In the genomic region with DNA sequence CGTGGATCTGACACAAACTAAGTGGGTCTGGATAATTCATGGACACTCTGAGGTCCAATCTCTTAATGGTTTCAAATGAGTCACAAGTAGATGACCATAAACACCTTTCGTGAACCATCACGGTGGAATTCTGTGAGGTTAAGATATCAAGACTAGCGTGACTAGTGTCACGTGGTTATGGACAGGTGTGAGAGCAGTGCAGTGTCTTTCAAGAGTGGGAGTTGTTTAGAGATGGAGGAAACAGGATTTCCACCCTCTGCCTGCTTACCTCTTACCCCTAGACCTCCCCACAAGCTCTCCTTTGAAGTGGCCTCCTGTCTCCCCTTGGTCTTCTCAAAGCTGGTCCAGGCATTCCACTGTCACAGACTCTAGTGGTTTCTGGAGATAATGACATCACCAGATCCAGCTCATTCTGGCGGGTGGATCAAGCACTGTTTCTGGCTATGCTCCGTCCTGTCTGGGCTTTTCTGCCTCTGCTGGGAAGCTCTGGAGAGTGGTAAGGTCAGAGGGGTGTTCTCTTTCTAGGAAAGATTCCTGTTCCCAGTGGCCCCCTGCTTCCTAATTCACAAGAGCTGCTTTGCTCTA, we compare ENCODE assay signal across 1 cellular context.
TF ChIP-seq lines count a peak whose summit lies in the region.

No MANE protein-coding gene starts in this region.

TF ChIP-seq in GM12891, 5 proteins besides CTCF, POLR2A, EP300 and RAD21 (continued from another document):
- no peak for TF ChIP-seq SPI1 (IDR thresholded peaks at IDR 0.05; ENCODE audit: low read depth, low read length)
